Comparison of ENCODE assay signal across 11 cellular contexts in the genomic region with DNA sequence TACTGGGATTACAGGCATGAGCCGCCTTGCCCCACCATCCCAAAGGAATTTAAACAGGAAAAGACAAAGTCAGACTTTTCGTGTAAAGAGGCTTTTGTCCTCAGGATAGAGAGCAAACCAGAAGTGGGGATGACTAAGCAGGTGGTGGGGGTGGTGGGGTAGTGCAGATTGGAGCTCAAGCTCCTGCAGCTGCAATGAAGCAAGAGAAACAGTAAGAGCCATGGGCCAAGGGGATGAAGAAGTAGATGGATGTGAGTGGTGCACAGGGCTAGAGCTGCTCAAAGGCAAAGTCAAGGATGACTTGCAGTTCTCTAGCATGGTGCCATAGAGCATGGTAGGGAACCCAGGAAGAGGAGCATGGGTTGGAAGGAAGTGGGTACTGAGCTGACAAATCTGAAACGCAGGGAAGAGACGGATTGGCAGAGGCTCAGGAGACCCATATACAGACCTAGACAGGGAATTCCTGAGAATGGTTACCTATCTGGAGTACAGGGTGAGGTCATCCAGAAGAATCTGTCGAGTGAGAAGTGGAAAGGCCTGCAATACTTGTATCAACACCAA. TPM values are rescaled to one million over a fixed set of nuclear protein-coding genes. Genes with fewer than 3 reads are reported as not detected.
DNase-seq lines count a peak whose midpoint lies in the region; ATAC-seq and TF ChIP-seq lines count a peak whose summit lies in the region.
"Had no signal": no experiment of that assay in that cellular context is flagged by ENCODE, and none has a peak within 500 bp of the region (broad histone marks: within the 10 kb centered on the region; RNA-seq: fewer than 3 reads in every experiment).

No MANE protein-coding gene starts in this region.

- CTCF ChIA-PET in PC-3 (lab: Charles Lee) = no interaction called here

- H3K4me1 Mint-ChIP-seq in activated naive CD8-positive, alpha-beta T cell treated with anti-CD3 and anti-CD28 coated beads, Interleukin-2, amount 10 ng/mL, durations not matched to agents 7 days and 5 days = peaks cover 16% of the 10 kb centered on the region
- H3K4me1 Mint-ChIP-seq in activated naive CD8-positive, alpha-beta T cell treated with anti-CD3 and anti-CD28 coated beads for 36 hours = peaks cover 9% of the 10 kb centered on the region
- H3K4me1 Mint-ChIP-seq in activated T-helper 1 cell treated with anti-CD3 and anti-CD28 coated beads, Interleukin-12 subunit alpha, Interleukin-12 subunit beta, Interleukin-2, Interleukin-4 antibody, amounts not matched to agents 30 ng/mL and 10 ng/mL and 1 ng/mL, durations not matched to agents 14 hours and 24 hours and 36 hours (ENCODE audit: low read depth) = peaks cover 20% of the 10 kb centered on the region

- H3K4me1 ChIP-seq in PC-3 (ENCODE audit: insufficient read depth, low read length) (peaks cover 10% of the 10 kb centered on the region), fibroblast of lung (ENCODE audit: control insufficient read depth, extremely low read depth, insufficient read depth, low read length) (no peaks in the 10 kb centered on the region)
- H3K4me1 ChIP-seq: uterus had no signal

- intact Hi-C loops in PC-3 (cut with micrococcal nuclease) = no loop called here
- intact Hi-C loops in activated T-helper 1 cell treated with anti-CD3 and anti-CD28 coated beads, Interleukin-12 subunit alpha, Interleukin-12 subunit beta, Interleukin-2, Interleukin-4 antibody, amounts not matched to agents 30 ng/mL and 10 ng/mL and 1 ng/mL, durations not matched to agents 14 hours and 24 hours and 36 hours (cut with micrococcal nuclease) = no loop called here

- peaks cover 5% of the 10 kb centered on the region for H3K27me3 Mint-ChIP-seq in activated naive CD8-positive, alpha-beta T cell treated with anti-CD3 and anti-CD28 coated beads, Interleukin-2, amount 10 ng/mL, durations not matched to agents 7 days and 5 days
- no peaks in the 10 kb centered on the region for H3K27me3 Mint-ChIP-seq in activated naive CD8-positive, alpha-beta T cell treated with anti-CD3 and anti-CD28 coated beads for 36 hours
- H3K27me3 Mint-ChIP-seq in activated T-helper 1 cell treated with anti-CD3 and anti-CD28 coated beads, Interleukin-12 subunit alpha, Interleukin-12 subunit beta, Interleukin-2, Interleukin-4 antibody, amounts not matched to agents 30 ng/mL and 10 ng/mL and 1 ng/mL, durations not matched to agents 14 hours and 24 hours and 36 hours (ENCODE audit: insufficient read depth) = no peaks in the 10 kb centered on the region

- H3K27ac ChIP-seq in PC-3 (ENCODE audit: low read length) (peak overlapping the region; percentile 31), fibroblast of lung (ENCODE audit: insufficient read depth, low read length) (no peak overlapping the region)
- H3K27ac ChIP-seq: C4-2B, uterus had no signal

- H3K9ac ChIP-seq in PC-3 (ENCODE audit: low read length) (no peak overlapping the region), fibroblast of lung (ENCODE audit: insufficient read depth, low read length) (no peak overlapping the region)

- H3K4me3 ChIP-seq in PC-3 (ENCODE audit: low read length) (no peak overlapping the region), fibroblast of lung (replicated peaks in 1 of 4; ENCODE audit: control extremely low read depth in 1 of 4, insufficient read depth in 1 of 4, low read depth in 3 of 4, low read length in 4 of 4) (no peak overlapping the region)
- H3K4me3 ChIP-seq: uterus had no signal

- no peaks in the 10 kb centered on the region for H3K79me2 ChIP-seq in PC-3 (ENCODE audit: low read length)
- H3K79me2 ChIP-seq in fibroblast of lung (ENCODE audit: control insufficient read depth, insufficient read depth, low read length) = no peaks in the 10 kb centered on the region

- H3K9me3 Mint-ChIP-seq in activated naive CD8-positive, alpha-beta T cell treated with anti-CD3 and anti-CD28 coated beads, Interleukin-2, amount 10 ng/mL, durations not matched to agents 7 days and 5 days = no peaks in the 10 kb centered on the region
- no peaks in the 10 kb centered on the region for H3K9me3 Mint-ChIP-seq in activated naive CD8-positive, alpha-beta T cell treated with anti-CD3 and anti-CD28 coated beads for 36 hours
- no peaks in the 10 kb centered on the region for H3K9me3 Mint-ChIP-seq in activated T-helper 1 cell treated with anti-CD3 and anti-CD28 coated beads, Interleukin-12 subunit alpha, Interleukin-12 subunit beta, Interleukin-2, Interleukin-4 antibody, amounts not matched to agents 30 ng/mL and 10 ng/mL and 1 ng/mL, durations not matched to agents 14 hours and 24 hours and 36 hours

- no peak for DNase-seq in activated naive CD8-positive, alpha-beta T cell treated with anti-CD3 and anti-CD28 coated beads, Interleukin-2, amount 10 ng/mL, durations not matched to agents 7 days and 5 days
- no peak for DNase-seq in activated naive CD8-positive, alpha-beta T cell treated with anti-CD3 and anti-CD28 coated beads for 36 hours
- peak; percentile 79 for DNase-seq in PC-3
- DNase-seq in fibroblast of lung (ENCODE audit: low read depth in 2 of 2) = peak; percentile 15 to 86
- DNase-seq in activated T-helper 1 cell treated with anti-CD3 and anti-CD28 coated beads, Interleukin-12 subunit alpha, Interleukin-12 subunit beta, Interleukin-2, Interleukin-4 antibody, amounts not matched to agents 30 ng/mL and 10 ng/mL and 1 ng/mL, durations not matched to agents 14 hours and 24 hours and 36 hours (ENCODE audit: low spot score) = no peak
- DNase-seq in RKO (ENCODE audit: low spot score) = no peak
- DNase-seq in ureter (ENCODE audit: low spot score) = no peak
- DNase-seq in T-helper 9 cell = no peak
- DNase-seq: NCI-H1436, uterus had no signal

- H3K36me3 Mint-ChIP-seq in activated naive CD8-positive, alpha-beta T cell treated with anti-CD3 and anti-CD28 coated beads, Interleukin-2, amount 10 ng/mL, durations not matched to agents 7 days and 5 days = no peaks in the 10 kb centered on the region
- H3K36me3 Mint-ChIP-seq in activated naive CD8-positive, alpha-beta T cell treated with anti-CD3 and anti-CD28 coated beads for 36 hours = no peaks in the 10 kb centered on the region
- peaks cover 6% of the 10 kb centered on the region for H3K36me3 Mint-ChIP-seq in activated T-helper 1 cell treated with anti-CD3 and anti-CD28 coated beads, Interleukin-12 subunit alpha, Interleukin-12 subunit beta, Interleukin-2, Interleukin-4 antibody, amounts not matched to agents 30 ng/mL and 10 ng/mL and 1 ng/mL, durations not matched to agents 14 hours and 24 hours and 36 hours (ENCODE audit: low read depth)

- H3K9me2 ChIP-seq in PC-3 (replicated peaks; ENCODE audit: low read length) = no peaks in the 10 kb centered on the region

- no peaks in the 10 kb centered on the region for H3K9me3 ChIP-seq in PC-3 (ENCODE audit: low read length)
- no peaks in the 10 kb centered on the region for H3K9me3 ChIP-seq in fibroblast of lung (ENCODE audit: control insufficient read depth, insufficient read depth, low read depth, low read length)
- H3K9me3 ChIP-seq: uterus had no signal

- TF ChIP-seq CTCF in PC-3 (conservative IDR thresholded peaks at IDR 0.05; ENCODE audit: low read depth, low read length) (no peak), fibroblast of lung (conservative IDR thresholded peaks at IDR 0.05 in 1 of 2, IDR thresholded peaks at IDR 0.05 in 1 of 2; ENCODE audit: low read depth in 1 of 2, low read length in 2 of 2) (no peak)

- peak overlapping the region; percentile 51 for H3K27ac Mint-ChIP-seq in activated naive CD8-positive, alpha-beta T cell treated with anti-CD3 and anti-CD28 coated beads, Interleukin-2, amount 10 ng/mL, durations not matched to agents 7 days and 5 days
- H3K27ac Mint-ChIP-seq in activated naive CD8-positive, alpha-beta T cell treated with anti-CD3 and anti-CD28 coated beads for 36 hours = no peak overlapping the region
- H3K27ac Mint-ChIP-seq in activated T-helper 1 cell treated with anti-CD3 and anti-CD28 coated beads, Interleukin-12 subunit alpha, Interleukin-12 subunit beta, Interleukin-2, Interleukin-4 antibody, amounts not matched to agents 30 ng/mL and 10 ng/mL and 1 ng/mL, durations not matched to agents 14 hours and 24 hours and 36 hours = no peak overlapping the region

- BruUV-seq in PC-3 (replicated peaks; lab: Mats Ljungman, UMichigan) = no TSS peak

- H3K4me3 Mint-ChIP-seq in activated naive CD8-positive, alpha-beta T cell treated with anti-CD3 and anti-CD28 coated beads, Interleukin-2, amount 10 ng/mL, durations not matched to agents 7 days and 5 days = no peak overlapping the region
- H3K4me3 Mint-ChIP-seq in activated naive CD8-positive, alpha-beta T cell treated with anti-CD3 and anti-CD28 coated beads for 36 hours = no peak overlapping the region
- no peak overlapping the region for H3K4me3 Mint-ChIP-seq in activated T-helper 1 cell treated with anti-CD3 and anti-CD28 coated beads, Interleukin-12 subunit alpha, Interleukin-12 subunit beta, Interleukin-2, Interleukin-4 antibody, amounts not matched to agents 30 ng/mL and 10 ng/mL and 1 ng/mL, durations not matched to agents 14 hours and 24 hours and 36 hours

- H3K27me3 ChIP-seq in PC-3 (ENCODE audit: low read length) = no peaks in the 10 kb centered on the region
- H3K27me3 ChIP-seq in fibroblast of lung (ENCODE audit: control insufficient read depth, insufficient read depth, low read length) = no peaks in the 10 kb centered on the region
- H3K27me3 ChIP-seq: uterus had no signal

- no peaks in the 10 kb centered on the region for H3F3A ChIP-seq in PC-3 (ENCODE audit: low read length, unreplicated experiment)

- H4K20me1 ChIP-seq in PC-3 (ENCODE audit: low read length) = no peaks in the 10 kb centered on the region
- no peaks in the 10 kb centered on the region for H4K20me1 ChIP-seq in fibroblast of lung (ENCODE audit: control insufficient read depth, extremely low read depth, insufficient read depth, low read length)

- ATAC-seq in activated naive CD8-positive, alpha-beta T cell treated with anti-CD3 and anti-CD28 coated beads, Interleukin-2, amount 10 ng/mL, durations not matched to agents 7 days and 5 days (ENCODE audit: low read depth) = peak; percentile 23
- ATAC-seq in PC-3 = peak; percentile 89

- POLR2A ChIA-PET in activated naive CD8-positive, alpha-beta T cell treated with anti-CD3 and anti-CD28 coated beads, Interleukin-2, amount 10 ng/mL, durations not matched to agents 7 days and 5 days (lab: Charles Lee) = interaction anchor here (1.1 kb wide), 1 partner anchor 12 kb away, joined by 5 read pairs; the partner anchor contains the start of gene RNF34
- POLR2A ChIA-PET in PC-3 (lab: Charles Lee; ENCODE audit: unreplicated experiment) = no interaction called here

- no peaks in the 10 kb centered on the region for H3K36me3 ChIP-seq in PC-3 (ENCODE audit: low read depth, low read length)
- no peaks in the 10 kb centered on the region for H3K36me3 ChIP-seq in fibroblast of lung (ENCODE audit: control insufficient read depth, insufficient read depth, low read length)
- H3K36me3 ChIP-seq: uterus had no signal

- H2AFZ ChIP-seq in PC-3 (ENCODE audit: low read length) (peak overlapping the region; percentile 39), fibroblast of lung (ENCODE audit: low read length) (peak overlapping the region; percentile 1)

- peak overlapping the region; percentile 15 for H3K4me2 ChIP-seq in PC-3 (ENCODE audit: low read length)
- no peak overlapping the region for H3K4me2 ChIP-seq in fibroblast of lung (ENCODE audit: extremely low read depth, insufficient read depth, low read length)

RNA-seq across cellular contexts. Expression of gene RNF34, which starts 11.4 kb away (rescaled TPM):
- total RNA-seq in activated naive CD8-positive, alpha-beta T cell treated with anti-CD3 and anti-CD28 coated beads, Interleukin-2, amount 10 ng/mL, durations not matched to agents 7 days and 5 days = 10 to 100 TPM; 81.9 to 84.5 TPM
- 10 to 100 TPM; 60.2 to 63.9 TPM for total RNA-seq in activated naive CD8-positive, alpha-beta T cell treated with anti-CD3 and anti-CD28 coated beads for 36 hours
- total RNA-seq in PC-3 (2014; rRNA removed) = 73.7 and 88.2 TPM in 2 replicates
- total RNA-seq in fibroblast of lung = 49.1 and 79.4 TPM in 2 replicates
- 33.9 and 42.9 TPM in 2 replicates for polyA plus RNA-seq in fibroblast of lung
- 34.0 and 45.7 TPM in 2 replicates for polyA plus RNA-seq in fibroblast of lung (2012)
- polyA minus RNA-seq in fibroblast of lung (ENCODE audit: low replicate concordance) = 210 and 457 TPM in 2 replicates
- 80.6 and 83.7 TPM in 2 replicates for total RNA-seq in activated T-helper 1 cell treated with anti-CD3 and anti-CD28 coated beads, Interleukin-12 subunit alpha, Interleukin-12 subunit beta, Interleukin-2, Interleukin-4 antibody, amounts not matched to agents 30 ng/mL and 10 ng/mL and 1 ng/mL, durations not matched to agents 14 hours and 24 hours and 36 hours
- total RNA-seq in ureter = 63.9 TPM

RNA-seq across cellular contexts. Expression of gene ANAPC5, which starts 36.3 kb away (rescaled TPM):
- total RNA-seq in activated naive CD8-positive, alpha-beta T cell treated with anti-CD3 and anti-CD28 coated beads, Interleukin-2, amount 10 ng/mL, durations not matched to agents 7 days and 5 days = 100 to 1,000 TPM; 133 to 135 TPM
- total RNA-seq in activated naive CD8-positive, alpha-beta T cell treated with anti-CD3 and anti-CD28 coated beads for 36 hours = 100 to 1,000 TPM; 130 to 138 TPM
- total RNA-seq in PC-3 (2014; rRNA removed) = 171 and 199 TPM in 2 replicates
- total RNA-seq in fibroblast of lung = 99.9 and 113 TPM in 2 replicates
- polyA plus RNA-seq in fibroblast of lung = 131 and 149 TPM in 2 replicates
- polyA plus RNA-seq in fibroblast of lung (2012) = 80.2 and 91.6 TPM in 2 replicates
- 132 and 178 TPM in 2 replicates for polyA minus RNA-seq in fibroblast of lung (ENCODE audit: low replicate concordance)
- 139 and 144 TPM in 2 replicates for total RNA-seq in activated T-helper 1 cell treated with anti-CD3 and anti-CD28 coated beads, Interleukin-12 subunit alpha, Interleukin-12 subunit beta, Interleukin-2, Interleukin-4 antibody, amounts not matched to agents 30 ng/mL and 10 ng/mL and 1 ng/mL, durations not matched to agents 14 hours and 24 hours and 36 hours
- 132 TPM for total RNA-seq in ureter

Comparison
In these comparisons a context has a peak if more than half of its experiments do, and no peak if none do; other contexts are left out.
1. DNase-seq: peak in PC-3 (single experiment) and fibroblast of lung (2 of 2); none in activated naive CD8-positive, alpha-beta T cell treated with anti-CD3 and anti-CD28 coated beads, Interleukin-2, amount 10 ng/mL, durations not matched to agents 7 days and 5 days (single experiment), activated naive CD8-positive, alpha-beta T cell treated with anti-CD3 and anti-CD28 coated beads for 36 hours (single experiment), activated T-helper 1 cell treated with anti-CD3 and anti-CD28 coated beads, Interleukin-12 subunit alpha, Interleukin-12 subunit beta, Interleukin-2, Interleukin-4 antibody, amounts not matched to agents 30 ng/mL and 10 ng/mL and 1 ng/mL, durations not matched to agents 14 hours and 24 hours and 36 hours (single experiment), RKO (single experiment), ureter (single experiment) and T-helper 9 cell (single experiment).